ENCODE assay signal across 23 cellular contexts in the genomic region with DNA sequence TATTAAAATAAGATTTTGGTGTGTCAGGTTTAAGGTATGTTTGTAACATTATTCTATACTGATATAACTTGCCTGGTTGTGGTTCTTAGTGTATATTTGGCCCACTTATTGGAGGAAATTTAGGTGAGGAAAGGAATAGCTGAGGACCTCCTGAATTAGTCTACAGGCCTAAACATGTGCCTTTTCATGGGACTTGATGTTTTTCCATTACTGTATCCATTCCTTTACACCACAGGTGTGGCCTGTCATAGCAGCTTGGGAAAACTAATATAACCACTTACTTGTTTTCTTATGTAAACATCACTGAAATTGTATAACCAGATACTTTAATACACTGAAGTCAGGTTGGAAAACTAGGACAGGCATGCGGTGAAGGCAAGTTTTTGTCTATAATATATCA. TPM values are rescaled to one million over a fixed set of nuclear protein-coding genes. Genes with fewer than 3 reads are reported as not detected.
DNase-seq lines count a peak whose midpoint lies in the region; ATAC-seq, FAIRE-seq and TF ChIP-seq lines count a peak whose summit lies in the region.
"Had no signal": no experiment of that assay in that cellular context is flagged by ENCODE, and none has a peak within 500 bp of the region (broad histone marks: within the 10 kb centered on the region; RNA-seq: fewer than 3 reads in every experiment).

No MANE protein-coding gene starts in this region.

- TF ChIP-seq CTCF in mammary epithelial cell (conservative IDR thresholded peaks at IDR 0.05 in 1 of 2, IDR thresholded peaks at IDR 0.05 in 1 of 2; ENCODE audit: extremely low read depth in 1 of 2, insufficient read depth in 1 of 2, low read depth in 1 of 2, low read length in 2 of 2) = no peak
- TF ChIP-seq CTCF in breast epithelium (IDR thresholded peaks at IDR 0.05) = no peak
- no peak for TF ChIP-seq CTCF in epithelial cell of esophagus (IDR thresholded peaks at IDR 0.05; ENCODE audit: insufficient read depth, low read depth, low read length, missing control alignments)
- TF ChIP-seq CTCF in left lung (IDR thresholded peaks at IDR 0.05) = no peak
- TF ChIP-seq CTCF in upper lobe of right lung (IDR thresholded peaks at IDR 0.05) = no peak
- TF ChIP-seq CTCF in esophagus squamous epithelium (IDR thresholded peaks at IDR 0.05) = no peak

- no peaks in the 10 kb centered on the region for H3K27me3 ChIP-seq in mammary epithelial cell (ENCODE audit: insufficient read depth, low read length)
- H3K27me3 ChIP-seq in breast epithelium = no peaks in the 10 kb centered on the region
- H3K27me3 ChIP-seq in left lung = no peaks in the 10 kb centered on the region
- H3K27me3 ChIP-seq in upper lobe of right lung = no peaks in the 10 kb centered on the region
- H3K27me3 ChIP-seq in esophagus squamous epithelium = no peaks in the 10 kb centered on the region
- H3K27me3 ChIP-seq: BLaER1 had no signal

- dilution Hi-C loops in mammary epithelial cell (cut with HindIII; ENCODE audit: low sequenced_read_pairs) = no loop called here

- no peak overlapping the region for H3K9ac ChIP-seq in mammary epithelial cell (ENCODE audit: insufficient read depth, low read length)
- H3K9ac ChIP-seq: BLaER1 had no signal

- no peaks in the 10 kb centered on the region for H3K36me3 ChIP-seq in mammary epithelial cell (ENCODE audit: insufficient read depth, low read length)
- no peaks in the 10 kb centered on the region for H3K36me3 ChIP-seq in breast epithelium
- H3K36me3 ChIP-seq in left lung = no peaks in the 10 kb centered on the region
- H3K36me3 ChIP-seq in upper lobe of right lung = no peaks in the 10 kb centered on the region
- H3K36me3 ChIP-seq in esophagus squamous epithelium = peaks cover 0 to 46% (median 0%) of the 10 kb centered on the region in 3 donors
- H3K36me3 ChIP-seq: BLaER1, HAP-1 had no signal

- no peak overlapping the region for H3K4me2 ChIP-seq in mammary epithelial cell (ENCODE audit: insufficient read depth, low read depth, low read length)
- H3K4me2 ChIP-seq: BLaER1, GM23338 had no signal

- H3K27ac ChIP-seq in mammary epithelial cell (ENCODE audit: insufficient read depth, low read depth, low read length) (no peak overlapping the region), breast epithelium (no peak overlapping the region), left lung (no peak overlapping the region), upper lobe of right lung (no peak overlapping the region), esophagus squamous epithelium (no peak overlapping the region)
- H3K27ac ChIP-seq: 22Rv1, BLaER1, C4-2B had no signal

- no peak for FAIRE-seq in H54 (lab: Jason Lieb, UNC)
- FAIRE-seq: A204.1, G401.6, GM12892, GM19239 had no signal

- H3K9me3 ChIP-seq in mammary epithelial cell (replicated peaks; ENCODE audit: insufficient read depth, low read length) (no peaks in the 10 kb centered on the region), breast epithelium (no peaks in the 10 kb centered on the region), left lung (no peaks in the 10 kb centered on the region), upper lobe of right lung (no peaks in the 10 kb centered on the region), esophagus squamous epithelium (no peaks in the 10 kb centered on the region)
- H3K9me3 ChIP-seq: BLaER1, Caco-2, HAP-1 had no signal

- 92% methylated on average over 1 of the region's 1 CpG for WGBS in mammary epithelial cell (ENCODE audit: low coverage, missing lambda C conversion rate)
- WGBS in esophagus squamous epithelium, 2 donors = 63 to 100% methylated on average over 1 of the region's 1 CpG

- H2AFZ ChIP-seq in mammary epithelial cell (ENCODE audit: low read depth, low read length) = no peak overlapping the region
- H2AFZ ChIP-seq: GM23338 had no signal

- H3K79me2 ChIP-seq in mammary epithelial cell (ENCODE audit: insufficient read depth, low read length) = no peaks in the 10 kb centered on the region

- no TSS peak for BruUV-seq in mammary epithelial cell (replicated peaks; lab: Mats Ljungman, UMichigan)

- ATAC-seq in left lung = peak; percentile 79
- ATAC-seq in upper lobe of right lung = peak; percentile 31
- no peak for ATAC-seq in GM21528 (IDR thresholded peaks at IDR 0.05; ENCODE audit: low FRiP score, unreplicated experiment)
- ATAC-seq: CD8-positive, alpha-beta T cell; GM23338 had no signal

- H3K4me3 ChIP-seq in mammary epithelial cell (replicated peaks in 1 of 3; ENCODE audit: insufficient read depth in 1 of 3, low read depth in 2 of 3, low read length in 3 of 3) (no peak overlapping the region), breast epithelium (no peak overlapping the region), epithelial cell of esophagus (ENCODE audit: low read length) (no peak overlapping the region), left lung (no peak overlapping the region), upper lobe of right lung (no peak overlapping the region), esophagus squamous epithelium (no peak overlapping the region)
- H3K4me3 ChIP-seq: BLaER1, GM23338, HAP-1 had no signal

- no peaks in the 10 kb centered on the region for H4K20me1 ChIP-seq in mammary epithelial cell (ENCODE audit: insufficient read depth, low read length)
- H4K20me1 ChIP-seq: BLaER1 had no signal

- TF ChIP-seq POLR2A in breast epithelium (IDR thresholded peaks at IDR 0.05) (no peak), H54 (IDR thresholded peaks at IDR 0.05; ENCODE audit: low read depth, low read length) (no peak), esophagus squamous epithelium (IDR thresholded peaks at IDR 0.05) (no peak)

- peak; percentile 51 for DNase-seq in mammary epithelial cell
- DNase-seq in breast epithelium (ENCODE audit: low spot score in 2 of 2) = no peak
- peak; percentile 49 for DNase-seq in epithelial cell of esophagus (ENCODE audit: low read depth)
- DNase-seq in left lung = no peak
- no peak for DNase-seq in upper lobe of right lung
- DNase-seq in H54 (ENCODE audit: insufficient read length, low spot score) = no peak
- DNase-seq in esophagus squamous epithelium (lab: John Stamatoyannopoulos, UW) = no peak
- DNase-seq: Caco-2; CD4-positive, CD25-positive, alpha-beta regulatory T cell; CD8-positive, alpha-beta T cell; DMS153; DND-41; HFFc6 had no signal

- CTCF ChIA-PET in mammary epithelial cell (lab: Charles Lee; ENCODE audit: low non-redundant PET) = no interaction called here

- in situ Hi-C loops in mammary epithelial cell (cut with MboI; ENCODE audit: low sequenced_read_pairs in 2 of 2) = no loop called here

- intact Hi-C loops in mammary epithelial cell (cut with micrococcal nuclease) (loop anchor here (10.0 kb wide), 2 partner anchors 471 to 1621 kb away; partner anchors contain the start of gene TENT5A), breast epithelium (cut with DNase I; ENCODE audit: low total_unique reads) (no loop called here), left lung (cut with DNase I) (no loop called here), upper lobe of right lung (cut with DNase I) (no loop called here), esophagus squamous epithelium (cut with DNase I) (no loop called here)

- H3K4me1 ChIP-seq in mammary epithelial cell (ENCODE audit: insufficient read depth, low read length) (no peaks in the 10 kb centered on the region), breast epithelium (no peaks in the 10 kb centered on the region), left lung (no peaks in the 10 kb centered on the region), upper lobe of right lung (no peaks in the 10 kb centered on the region), esophagus squamous epithelium (no peaks in the 10 kb centered on the region)
- H3K4me1 ChIP-seq: BLaER1, Caco-2, HAP-1 had no signal

RNA-seq across cellular contexts. Expression of gene BCKDHB, which starts 27.6 kb away (rescaled TPM):
- 10 to 100 TPM; 15.8 to 16.0 TPM for total RNA-seq in mammary epithelial cell
- 10.1 TPM for polyA plus RNA-seq in mammary epithelial cell
- polyA minus RNA-seq in mammary epithelial cell = 6.1 TPM
- 10 to 100 TPM; 19.0 to 33.7 (median 23.4) TPM for total RNA-seq in breast epithelium
- 10 to 100 TPM; 15.1 to 26.1 TPM for total RNA-seq in left lung
- 17.6 TPM for total RNA-seq in upper lobe of right lung
- total RNA-seq in esophagus squamous epithelium = 10 to 100 TPM in 2 of 4 donors, 1 to 10 TPM in 2; 7.6 to 15.8 (median 9.0) TPM

Comparison
In these comparisons a context has a peak if more than half of its experiments do, and no peak if none do; other contexts are left out.
1. DNase-seq: peak in mammary epithelial cell (single experiment) and epithelial cell of esophagus (single experiment); none in breast epithelium (0 of 2), left lung (0 of 2), upper lobe of right lung (single experiment), H54 (single experiment) and esophagus squamous epithelium (single experiment).